In the genomic region with DNA sequence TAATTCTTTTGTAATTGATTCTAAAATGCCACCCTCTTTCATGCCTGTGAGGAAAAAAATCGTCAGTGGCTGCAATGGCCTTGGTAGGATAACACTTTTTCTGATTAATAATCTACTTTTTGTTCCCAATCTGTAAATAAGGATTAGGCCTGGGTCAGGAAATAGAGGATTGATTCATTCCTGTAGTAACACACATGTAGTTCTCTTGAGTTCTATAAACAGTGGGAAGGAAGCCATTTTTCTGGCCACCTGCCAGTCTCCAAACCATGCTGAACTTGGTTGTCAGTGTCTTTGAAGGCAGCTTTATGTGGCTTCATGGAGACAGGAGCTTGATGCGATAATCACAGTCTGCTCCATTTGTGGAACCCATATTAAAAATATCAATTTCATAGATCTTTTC, we compare ENCODE assay signal across 16 cellular contexts.
"Had no signal": no experiment of that assay in that cellular context is flagged by ENCODE, and none has a peak within 500 bp of the region (broad histone marks: within the 10 kb centered on the region; RNA-seq: fewer than 3 reads in every experiment).

No MANE protein-coding gene starts in this region.

- H3K27me3 ChIP-seq: pancreas had no signal

- H3K36me3 Mint-ChIP-seq: immature natural killer cell had no signal

- DNase-seq: foreskin keratinocyte; immature natural killer cell; left ventricle myocardium inferior; mesendoderm; naive B cell; occipital lobe; pancreas; right cardiac atrium; small intestine; stimulated activated CD4-positive, alpha-beta T cell treated with anti-CD3 and anti-CD28 coated beads, Interleukin-12 subunit alpha, Interleukin-12 subunit beta, amount 100 ng/mL, for 4 hours; stimulated activated naive CD4-positive, alpha-beta T cell; trophoblast cell had no signal

- H3K36me3 ChIP-seq: left ventricle myocardium inferior, pancreas had no signal

- ATAC-seq: foreskin keratinocyte, right cardiac atrium had no signal

- H3K9me3 Mint-ChIP-seq: dendritic cell treated with granulocyte-macrophage colony-stimulating factor and Interleukin-4, amounts not matched to agents 40 ng/mL and 50 ng/mL, for 4 days; nephron had no signal

- H3K27ac Mint-ChIP-seq: dendritic cell treated with granulocyte-macrophage colony-stimulating factor and Interleukin-4, amounts not matched to agents 40 ng/mL and 50 ng/mL, for 4 days; immature natural killer cell; naive B cell; nephron; progenitor cell of endocrine pancreas had no signal

- H3K4me1 ChIP-seq: foreskin keratinocyte, left ventricle myocardium inferior, pancreas had no signal

- H3K27ac ChIP-seq: foreskin keratinocyte, left ventricle myocardium inferior, pancreas had no signal

- H3K4me3 ChIP-seq: left ventricle myocardium inferior, lung, pancreas had no signal

- H3K9me3 ChIP-seq: pancreas had no signal

- H3K4me1 Mint-ChIP-seq: immature natural killer cell, naive B cell, nephron had no signal

- H3K4me3 Mint-ChIP-seq: dendritic cell treated with granulocyte-macrophage colony-stimulating factor and Interleukin-4, amounts not matched to agents 40 ng/mL and 50 ng/mL, for 4 days; immature natural killer cell; naive B cell; nephron had no signal

- H3K27me3 Mint-ChIP-seq: progenitor cell of endocrine pancreas had no signal
